ENCODE assay signal across 8 cellular contexts in genomic region chr14:58638231-58639205, GRCh38. TPM values are rescaled to one million over a fixed set of nuclear protein-coding genes. Genes with fewer than 3 reads are reported as not detected.
DNase-seq lines count a peak whose midpoint lies in the region; ATAC-seq and TF ChIP-seq lines count a peak whose summit lies in the region.

No MANE protein-coding gene starts in this region.

- no peak overlapping the region for H3K4ac ChIP-seq in neuronal stem cell (ENCODE audit: low read length)

- no peaks in the 10 kb centered on the region for H3K79me2 ChIP-seq in OCI-LY7 (ENCODE audit: insufficient read depth, low read depth, low read length)

- no peak overlapping the region for H3K14ac ChIP-seq in neuronal stem cell (ENCODE audit: low read length)

- CTCF ChIA-PET in OCI-LY7 (lab: Charles Lee; ENCODE audit: unreplicated experiment): no interaction called here

- H2BK120ac ChIP-seq in neuronal stem cell (ENCODE audit: low read depth, low read length): peak overlapping the region; percentile 23

- intact Hi-C loops in OCI-LY7 (cut with micrococcal nuclease; ENCODE audit: unreplicated experiment): no loop called here

- H3K27ac ChIP-seq in HUES6 (ENCODE audit: low read depth, low read length) (peak overlapping the region; percentile 78; the same call in 1 of the 2 replicates), foreskin keratinocyte (no peak overlapping the region), neuronal stem cell (replicated peaks; ENCODE audit: low read length) (no peak overlapping the region), OCI-LY7 (ENCODE audit: low read depth, low read length, poor library complexity, severe bottlenecking) (no peak overlapping the region)

- H2BK5ac ChIP-seq in neuronal stem cell (ENCODE audit: low read length): peak overlapping the region; percentile 14

- DNase-seq in GM03348 (ENCODE audit: low spot score) (peak; percentile 62), activated T-cell treated with anti-CD3 and anti-CD28 coated beads for 4 hours (peak; percentile 8), foreskin keratinocyte (peak in 1 of 2 donors; percentile 18), neuronal stem cell (ENCODE audit: low spot score) (peak; percentile 33), SKM-1 (lab: John Stamatoyannopoulos, UW; ENCODE audit: unreplicated experiment) (no peak), OCI-LY7 (ENCODE audit: low spot score) (no peak)

- H2BK12ac ChIP-seq in neuronal stem cell (ENCODE audit: low read length): peak overlapping the region; percentile 94

- POLR2A ChIA-PET in OCI-LY7 (lab: Charles Lee): no interaction called here

- H3K9me2 ChIP-seq in OCI-LY7 (ENCODE audit: insufficient read depth, low read length): no peaks in the 10 kb centered on the region

- H2AFZ ChIP-seq in neuronal stem cell (ENCODE audit: low read length): peak overlapping the region; percentile 97
- H2AFZ ChIP-seq in OCI-LY7 (ENCODE audit: low read length): no peak overlapping the region

- H3K4me1 ChIP-seq in HUES6 (ENCODE audit: control insufficient read depth, insufficient read depth, low read length) (peaks cover 49% of the 10 kb centered on the region), foreskin keratinocyte (no peaks in the 10 kb centered on the region), neuronal stem cell (ENCODE audit: control insufficient read depth in 2 of 2, insufficient read depth in 1 of 2, low read depth in 1 of 2, low read length in 2 of 2) (peaks cover 8 to 13% of the 10 kb centered on the region in 2 donors), OCI-LY7 (ENCODE audit: insufficient read depth, low read length, poor library complexity, severe bottlenecking) (no peaks in the 10 kb centered on the region)

- H3K23ac ChIP-seq in neuronal stem cell (ENCODE audit: low read depth, low read length, poor library complexity): no peak overlapping the region

- ATAC-seq in GM21447 (IDR thresholded peaks at IDR 0.05; ENCODE audit: unreplicated experiment) (peak; percentile 14), foreskin keratinocyte (peak; percentile 41)

- no peak overlapping the region for H2AK5ac ChIP-seq in neuronal stem cell (ENCODE audit: low read depth, low read length)

- H3K9me3 ChIP-seq in HUES6 (ENCODE audit: control insufficient read depth, insufficient read depth, low read depth, low read length) (no peaks in the 10 kb centered on the region), neuronal stem cell (replicated peaks in 1 of 2; ENCODE audit: control insufficient read depth in 2 of 2, insufficient read depth in 1 of 2, low read depth in 1 of 2, low read length in 2 of 2) (no peaks in the 10 kb centered on the region), OCI-LY7 (ENCODE audit: low read length) (no peaks in the 10 kb centered on the region)

- H4K91ac ChIP-seq in neuronal stem cell (ENCODE audit: low read depth, low read length, poor library complexity): no peak overlapping the region

- H3K18ac ChIP-seq in neuronal stem cell (ENCODE audit: low read length): peak overlapping the region; percentile 92

- H3K4me2 ChIP-seq in neuronal stem cell (ENCODE audit: insufficient read depth, low read length, poor library complexity, severe bottlenecking): peak overlapping the region; percentile 95
- no peak overlapping the region for H3K4me2 ChIP-seq in OCI-LY7 (ENCODE audit: low read length)

- TF ChIP-seq CTCF in foreskin keratinocyte (conservative IDR thresholded peaks at IDR 0.05) (no peak), OCI-LY7 (conservative IDR thresholded peaks at IDR 0.05; ENCODE audit: low read length) (no peak)

- H3K27me3 ChIP-seq in HUES6 (ENCODE audit: control insufficient read depth, insufficient read depth, low read length) (peaks cover 27% of the 10 kb centered on the region), foreskin keratinocyte (peaks cover 61% of the 10 kb centered on the region), neuronal stem cell (ENCODE audit: control insufficient read depth in 3 of 3, insufficient read depth in 3 of 3, low read depth in 1 of 3, low read length in 3 of 3) (peaks cover 0 to 53% (median 8%) of the 10 kb centered on the region in 3 experiments)

- H3K4me3 ChIP-seq in HUES6 (ENCODE audit: low read depth, low read length) (peak overlapping the region; percentile 87), neuronal stem cell (ENCODE audit: low read length in 2 of 2) (peak overlapping the region; percentile 55 to 96), OCI-LY7 (ENCODE audit: low read depth, low read length, poor library complexity, severe bottlenecking) (no peak overlapping the region)

- no peaks in the 10 kb centered on the region for H4K20me1 ChIP-seq in OCI-LY7 (ENCODE audit: insufficient read depth, low read length)

- no peak overlapping the region for H4K8ac ChIP-seq in neuronal stem cell (ENCODE audit: low read depth, low read length)

- H3K9ac ChIP-seq in HUES6 (ENCODE audit: low read length): peak overlapping the region; percentile 96
- H3K9ac ChIP-seq in neuronal stem cell (ENCODE audit: low read depth, low read length, poor library complexity): peak overlapping the region; percentile 88

- no CpG with 5 or more reads among the region's 75 CpGs for WGBS in neuronal stem cell (ENCODE audit: extremely low coverage in 2 of 2, insufficient read length in 2 of 2, insufficient replicate concordance in 1 of 2), 2 donors

- H3K79me1 ChIP-seq in neuronal stem cell (ENCODE audit: low read depth, low read length): no peaks in the 10 kb centered on the region

- no peak overlapping the region for H2BK15ac ChIP-seq in neuronal stem cell (ENCODE audit: low read length)

- no TSS peak for BruUV-seq in OCI-LY7 (replicated peaks; lab: Mats Ljungman, UMichigan)

- H3K36me3 ChIP-seq in HUES6 (ENCODE audit: control insufficient read depth, insufficient read depth, low read length) (peaks cover 31% of the 10 kb centered on the region), neuronal stem cell (replicated peaks in 1 of 2; ENCODE audit: control insufficient read depth in 2 of 2, insufficient read depth in 2 of 2, low read length in 2 of 2) (no peaks in the 10 kb centered on the region), OCI-LY7 (ENCODE audit: insufficient read depth, low read length) (no peaks in the 10 kb centered on the region)

RNA-seq across cellular contexts. Expression of gene DACT1, which starts 0.8 kb away (rescaled TPM):
- total RNA-seq in foreskin keratinocyte: 0.07 and 0.20 TPM in 2 replicates
- 0.06 TPM in 1 of 2 replicates, not detected in the other for polyA plus RNA-seq in foreskin keratinocyte
- polyA plus RNA-seq in neuronal stem cell (2013, experiment 1 of 2): 2.6 TPM
- polyA plus RNA-seq in neuronal stem cell (2013, experiment 2 of 2): 2.4 TPM
- not detected in 2 replicates for total RNA-seq in OCI-LY7 (2014; rRNA removed; shearing (Covaris generic))
- total RNA-seq in OCI-LY7 (2022): not detected in 2 replicates

Comparison
In these comparisons a context has a peak if more than half of its experiments do, and no peak if none do; other contexts are left out.
1. DNase-seq: peak in GM03348 (single experiment), activated T-cell treated with anti-CD3 and anti-CD28 coated beads for 4 hours (single experiment) and neuronal stem cell (single experiment); none in SKM-1 (single experiment) and OCI-LY7 (single experiment).